Comparison of ENCODE assay signal across 10 cellular contexts in genomic region chr21:33205476-33205875, GRCh38. TPM values are rescaled to one million over a fixed set of nuclear protein-coding genes. Genes with fewer than 3 reads are reported as not detected.
DNase-seq lines count a peak whose midpoint lies in the region; ATAC-seq and TF ChIP-seq lines count a peak whose summit lies in the region.
"Had no signal": no experiment of that assay in that cellular context is flagged by ENCODE, and none has a peak within 500 bp of the region (broad histone marks: within the 10 kb centered on the region; RNA-seq: fewer than 3 reads in every experiment).

No MANE protein-coding gene starts in this region.

- no peak for TF ChIP-seq CTCF in upper lobe of right lung (IDR thresholded peaks at IDR 0.05)

- intact Hi-C loops in upper lobe of right lung (cut with DNase I) = loop anchor here (10.0 kb wide), 1 partner anchor 229 kb away; no protein-coding TSS in a partner anchor

- H3K36me3 ChIP-seq in upper lobe of right lung = no peaks in the 10 kb centered on the region
- H3K36me3 ChIP-seq: suprapubic skin had no signal

- peaks cover 59% of the 10 kb centered on the region for H3K4me1 Mint-ChIP-seq in stimulated activated naive CD8-positive, alpha-beta T cell treated with anti-CD3 and anti-CD28 coated beads, Interleukin-15, Interleukin-2, amounts not matched to agents 100 ng/mL and 50 ng/mL, for 24 hours (ENCODE audit: low read depth)
- peaks cover 40% of the 10 kb centered on the region for H3K4me1 Mint-ChIP-seq in activated naive CD8-positive, alpha-beta T cell treated with anti-CD3 and anti-CD28 coated beads, Interleukin-2, amount 10 ng/mL, durations not matched to agents 7 days and 5 days

- H3K4me3 Mint-ChIP-seq in stimulated activated naive CD8-positive, alpha-beta T cell treated with anti-CD3 and anti-CD28 coated beads, Interleukin-15, Interleukin-2, amounts not matched to agents 100 ng/mL and 50 ng/mL, for 24 hours = peak overlapping the region; percentile 41
- H3K4me3 Mint-ChIP-seq in activated naive CD8-positive, alpha-beta T cell treated with anti-CD3 and anti-CD28 coated beads, Interleukin-2, amount 10 ng/mL, durations not matched to agents 7 days and 5 days = peak overlapping the region; percentile 84

- H3K9me3 ChIP-seq in upper lobe of right lung = no peaks in the 10 kb centered on the region
- H3K9me3 ChIP-seq: suprapubic skin had no signal

- H3K27me3 Mint-ChIP-seq in stimulated activated naive CD8-positive, alpha-beta T cell treated with anti-CD3 and anti-CD28 coated beads, Interleukin-15, Interleukin-2, amounts not matched to agents 100 ng/mL and 50 ng/mL, for 24 hours = no peaks in the 10 kb centered on the region
- H3K27me3 Mint-ChIP-seq in activated naive CD8-positive, alpha-beta T cell treated with anti-CD3 and anti-CD28 coated beads, Interleukin-2, amount 10 ng/mL, durations not matched to agents 7 days and 5 days = no peaks in the 10 kb centered on the region

- H3K4me3 ChIP-seq in upper lobe of right lung = no peak overlapping the region
- H3K4me3 ChIP-seq: suprapubic skin had no signal

- POLR2A ChIA-PET in activated naive CD8-positive, alpha-beta T cell treated with anti-CD3 and anti-CD28 coated beads, Interleukin-2, amount 10 ng/mL, durations not matched to agents 7 days and 5 days (lab: Charles Lee) = interaction anchor here (0.6 to 2.8 kb wide), 11 partner anchors 8 to 377 kb away, joined by 3 to 11 read pairs (median 6); partner anchors contain the start of genes IFNAR1 and IL10RB

- no peaks in the 10 kb centered on the region for H3K36me3 Mint-ChIP-seq in stimulated activated naive CD8-positive, alpha-beta T cell treated with anti-CD3 and anti-CD28 coated beads, Interleukin-15, Interleukin-2, amounts not matched to agents 100 ng/mL and 50 ng/mL, for 24 hours (ENCODE audit: low read depth)
- H3K36me3 Mint-ChIP-seq in activated naive CD8-positive, alpha-beta T cell treated with anti-CD3 and anti-CD28 coated beads, Interleukin-2, amount 10 ng/mL, durations not matched to agents 7 days and 5 days = peaks cover 19% of the 10 kb centered on the region

- DNase-seq in stimulated activated naive CD8-positive, alpha-beta T cell treated with anti-CD3 and anti-CD28 coated beads, Interleukin-15, Interleukin-2, amounts not matched to agents 100 U/mL and 50 U/mL, for 24 hours = no peak
- DNase-seq in NOMO-1 (lab: John Stamatoyannopoulos, UW; ENCODE audit: unreplicated experiment in 2 of 2) = peak; percentile 86
- peak; percentile 50 for DNase-seq in activated naive CD8-positive, alpha-beta T cell treated with anti-CD3 and anti-CD28 coated beads, Interleukin-2, amount 10 ng/mL, durations not matched to agents 7 days and 5 days
- no peak for DNase-seq in upper lobe of right lung
- DNase-seq: nucleus accumbens had no signal

- H3K27me3 ChIP-seq in upper lobe of right lung = no peaks in the 10 kb centered on the region
- H3K27me3 ChIP-seq: suprapubic skin had no signal

- peak overlapping the region; percentile 19 for H3K27ac ChIP-seq in upper lobe of right lung
- H3K27ac ChIP-seq: suprapubic skin had no signal

- no peak for ATAC-seq in stimulated activated naive CD8-positive, alpha-beta T cell treated with anti-CD3 and anti-CD28 coated beads, Interleukin-15, Interleukin-2, amounts not matched to agents 100 U/mL and 50 U/mL, for 24 hours
- ATAC-seq in activated naive CD8-positive, alpha-beta T cell treated with anti-CD3 and anti-CD28 coated beads, Interleukin-2, amount 10 ng/mL, durations not matched to agents 7 days and 5 days (ENCODE audit: low read depth) = peak; percentile 67
- ATAC-seq in upper lobe of right lung (peak; percentile 6), GM21717 (IDR thresholded peaks at IDR 0.05; ENCODE audit: unreplicated experiment) (no peak), HG03097 (IDR thresholded peaks at IDR 0.05; ENCODE audit: low FRiP score, unreplicated experiment) (no peak), HG02938 (IDR thresholded peaks at IDR 0.05; ENCODE audit: unreplicated experiment) (no peak)

- H3K9me3 Mint-ChIP-seq in stimulated activated naive CD8-positive, alpha-beta T cell treated with anti-CD3 and anti-CD28 coated beads, Interleukin-15, Interleukin-2, amounts not matched to agents 100 ng/mL and 50 ng/mL, for 24 hours = no peaks in the 10 kb centered on the region
- H3K9me3 Mint-ChIP-seq in activated naive CD8-positive, alpha-beta T cell treated with anti-CD3 and anti-CD28 coated beads, Interleukin-2, amount 10 ng/mL, durations not matched to agents 7 days and 5 days = peaks cover 12% of the 10 kb centered on the region

- H3K27ac Mint-ChIP-seq in stimulated activated naive CD8-positive, alpha-beta T cell treated with anti-CD3 and anti-CD28 coated beads, Interleukin-15, Interleukin-2, amounts not matched to agents 100 ng/mL and 50 ng/mL, for 24 hours = peak overlapping the region; percentile 80
- peak overlapping the region; percentile 94 for H3K27ac Mint-ChIP-seq in activated naive CD8-positive, alpha-beta T cell treated with anti-CD3 and anti-CD28 coated beads, Interleukin-2, amount 10 ng/mL, durations not matched to agents 7 days and 5 days

- peaks cover 14% of the 10 kb centered on the region for H3K4me1 ChIP-seq in upper lobe of right lung

RNA-seq across cellular contexts. Expression of gene IFNAR2, which starts 24.3 kb away (rescaled TPM):
- 10 to 100 TPM; 68.3 to 77.6 TPM for total RNA-seq in activated naive CD8-positive, alpha-beta T cell treated with anti-CD3 and anti-CD28 coated beads, Interleukin-2, amount 10 ng/mL, durations not matched to agents 7 days and 5 days
- 32.4 TPM for total RNA-seq in upper lobe of right lung

Comparison
In these comparisons a context has a peak if more than half of its experiments do, and no peak if none do; other contexts are left out.
1. ATAC-seq: peak in activated naive CD8-positive, alpha-beta T cell treated with anti-CD3 and anti-CD28 coated beads, Interleukin-2, amount 10 ng/mL, durations not matched to agents 7 days and 5 days (single experiment) and upper lobe of right lung (single experiment); none in stimulated activated naive CD8-positive, alpha-beta T cell treated with anti-CD3 and anti-CD28 coated beads, Interleukin-15, Interleukin-2, amounts not matched to agents 100 U/mL and 50 U/mL, for 24 hours (single experiment), GM21717 (single experiment), HG03097 (single experiment) and HG02938 (single experiment).
2. DNase-seq: peak in NOMO-1 (2 of 2) and activated naive CD8-positive, alpha-beta T cell treated with anti-CD3 and anti-CD28 coated beads, Interleukin-2, amount 10 ng/mL, durations not matched to agents 7 days and 5 days (single experiment); none in stimulated activated naive CD8-positive, alpha-beta T cell treated with anti-CD3 and anti-CD28 coated beads, Interleukin-15, Interleukin-2, amounts not matched to agents 100 U/mL and 50 U/mL, for 24 hours (single experiment) and upper lobe of right lung (single experiment).